Comparison of ENCODE assay signal across 10 cellular contexts in genomic region chr4:87896020-87896621, GRCh38.
DNase-seq lines count a peak whose midpoint lies in the region; ATAC-seq, FAIRE-seq and TF ChIP-seq lines count a peak whose summit lies in the region.
"Had no signal": no experiment of that assay in that cellular context is flagged by ENCODE, and none has a peak within 500 bp of the region (broad histone marks: within the 10 kb centered on the region; RNA-seq: fewer than 3 reads in every experiment).

No MANE protein-coding gene starts in this region.

- intact Hi-C loops in activated naive CD4-positive, alpha-beta T cell treated with anti-CD3 and anti-CD28 coated beads for 36 hours (cut with micrococcal nuclease) = no loop called here
- intact Hi-C loops in kidney (cut with DNase I) = no loop called here

- H3K27ac Mint-ChIP-seq in activated naive CD4-positive, alpha-beta T cell treated with anti-CD3 and anti-CD28 coated beads for 36 hours = peak overlapping the region; percentile 31
- H3K27ac Mint-ChIP-seq: CD8-positive, alpha-beta T cell had no signal

- H3K36me3 Mint-ChIP-seq in activated naive CD4-positive, alpha-beta T cell treated with anti-CD3 and anti-CD28 coated beads for 36 hours (ENCODE audit: low read depth) = no peaks in the 10 kb centered on the region
- H3K36me3 Mint-ChIP-seq: CD8-positive, alpha-beta T cell had no signal

- peak; percentile 36 for DNase-seq in activated naive CD4-positive, alpha-beta T cell treated with anti-CD3 and anti-CD28 coated beads for 36 hours
- DNase-seq in activated naive CD4-positive, alpha-beta T cell (lab: John Stamatoyannopoulos, UW) = no peak
- peak; percentile 97 for DNase-seq in SKM-1 treated with dmso at 0.1 percent for 144 hours (lab: John Stamatoyannopoulos, UW; ENCODE audit: unreplicated experiment)
- peak; percentile 53 to 72 for DNase-seq in foreskin fibroblast
- peak; percentile 27 for DNase-seq in stimulated activated CD4-positive, alpha-beta T cell treated with anti-CD3 and anti-CD28 coated beads, Interleukin-1b, Interleukin-23, amount 100 ng/mL, for 48 hours
- no peak for DNase-seq in stimulated activated naive CD4-positive, alpha-beta T cell (lab: John Stamatoyannopoulos, UW)
- no peak for DNase-seq in kidney
- DNase-seq: pancreas had no signal

- H3K4me1 ChIP-seq in kidney (ENCODE audit: control insufficient read depth in 1 of 2, insufficient read depth in 1 of 2, low read depth in 1 of 2, low read length in 2 of 2) = no peaks in the 10 kb centered on the region
- H3K4me1 ChIP-seq: pancreas had no signal

- H3K9me3 ChIP-seq in kidney (ENCODE audit: control insufficient read depth in 1 of 2, low read length in 2 of 2) = no peaks in the 10 kb centered on the region
- H3K9me3 ChIP-seq: pancreas had no signal

- H3K4me3 Mint-ChIP-seq in activated naive CD4-positive, alpha-beta T cell treated with anti-CD3 and anti-CD28 coated beads for 36 hours = no peak overlapping the region
- H3K4me3 Mint-ChIP-seq: CD8-positive, alpha-beta T cell had no signal

- peaks cover 37% of the 10 kb centered on the region for H3K27me3 Mint-ChIP-seq in activated naive CD4-positive, alpha-beta T cell treated with anti-CD3 and anti-CD28 coated beads for 36 hours (ENCODE audit: low read depth)

- no peak for FAIRE-seq in kidney (lab: Jason Lieb, UNC)
- FAIRE-seq: pancreas had no signal

- H3K27ac ChIP-seq in kidney (ENCODE audit: low read depth in 2 of 2, low read length in 2 of 2) = no peak overlapping the region
- H3K27ac ChIP-seq: pancreas had no signal

- TF ChIP-seq CTCF in foreskin fibroblast (IDR thresholded peaks at IDR 0.05; ENCODE audit: low read depth, low read length) = no peak
- no peak for TF ChIP-seq CTCF in kidney (IDR thresholded peaks at IDR 0.05; ENCODE audit: borderline replicate concordance, extremely low read depth, insufficient read depth)

- H3K4me3 ChIP-seq in foreskin fibroblast (ENCODE audit: low read depth in 1 of 2, low read length in 2 of 2) = no peak overlapping the region
- no peak overlapping the region for H3K4me3 ChIP-seq in kidney (ENCODE audit: low read length in 2 of 2)
- H3K4me3 ChIP-seq: pancreas had no signal

- peaks cover 14% of the 10 kb centered on the region for H3K4me1 Mint-ChIP-seq in activated naive CD4-positive, alpha-beta T cell treated with anti-CD3 and anti-CD28 coated beads for 36 hours (ENCODE audit: low read depth)

- CTCF ChIA-PET in activated naive CD4-positive, alpha-beta T cell treated with anti-CD3 and anti-CD28 coated beads for 36 hours (lab: Charles Lee) = interaction anchor here (0.8 to 1.0 kb wide), 2 partner anchors 47 to 78 kb away, joined by 3 read pairs; no protein-coding TSS in a partner anchor

- no peak overlapping the region for H3K9ac ChIP-seq in kidney (ENCODE audit: low read length in 2 of 2)

- ATAC-seq in GM19455 (IDR thresholded peaks at IDR 0.05; ENCODE audit: unreplicated experiment) = no peak
- ATAC-seq: CD8-positive, alpha-beta T cell had no signal

- no peaks in the 10 kb centered on the region for H3K36me3 ChIP-seq in kidney (ENCODE audit: control insufficient read depth in 1 of 2, insufficient read depth in 2 of 2, low read length in 2 of 2)
- H3K36me3 ChIP-seq: pancreas had no signal

- peaks cover 2% of the 10 kb centered on the region for H3K9me3 Mint-ChIP-seq in activated naive CD4-positive, alpha-beta T cell treated with anti-CD3 and anti-CD28 coated beads for 36 hours

Comparison
In these comparisons a context has a peak if more than half of its experiments do, and no peak if none do; other contexts are left out.
1. DNase-seq: peak in activated naive CD4-positive, alpha-beta T cell treated with anti-CD3 and anti-CD28 coated beads for 36 hours (single experiment), SKM-1 treated with dmso at 0.1 percent for 144 hours (single experiment), foreskin fibroblast (2 of 2) and stimulated activated CD4-positive, alpha-beta T cell treated with anti-CD3 and anti-CD28 coated beads, Interleukin-1b, Interleukin-23, amount 100 ng/mL, for 48 hours (single experiment); none in activated naive CD4-positive, alpha-beta T cell (0 of 4), stimulated activated naive CD4-positive, alpha-beta T cell (0 of 6) and kidney (single experiment).